ENCODE assay signal across 8 cellular contexts in genomic region chr9:91775011-91775707, GRCh38.
DNase-seq lines count a peak whose midpoint lies in the region; ATAC-seq, FAIRE-seq and TF ChIP-seq lines count a peak whose summit lies in the region.

No MANE protein-coding gene starts in this region.

- in situ Hi-C loops in T47D (cut with HindIII; ENCODE audit: low pct_unique_long_range_greater_than_20kb, low sequenced_read_pairs), result no loop called here

- POLR2A ChIA-PET in A673 (lab: Charles Lee; ENCODE audit: low non-redundant PET), result no interaction called here

- BruUV-seq in A673 (replicated peaks; lab: Mats Ljungman, UMichigan), result no TSS peak

- intact Hi-C loops in A673 (cut with micrococcal nuclease; ENCODE audit: unreplicated experiment), result loop anchor here (1.0 kb wide), 2 partner anchors 173 to 203 kb away; no protein-coding TSS in a partner anchor

- H3K27ac ChIP-seq in A673 (ENCODE audit: low read depth, low read length, poor library complexity, severe bottlenecking), result no peak overlapping the region
- H3K27ac ChIP-seq in VCaP, result no peak overlapping the region

- CTCF ChIA-PET in A673 (lab: Charles Lee), result no interaction called here

- H3K9me3 ChIP-seq in A673 (ENCODE audit: low read depth, low read length, poor library complexity, severe bottlenecking), result no peaks in the 10 kb centered on the region

- peak; percentile 93 for FAIRE-seq in GM18507 (lab: Jason Lieb, UNC)

- H3K4me1 ChIP-seq in A673 (ENCODE audit: insufficient read depth, low read length, poor library complexity, severe bottlenecking), result peaks cover 10% of the 10 kb centered on the region

- H3K36me3 ChIP-seq in A673 (ENCODE audit: insufficient read depth, low read length, poor library complexity, severe bottlenecking) (no peaks in the 10 kb centered on the region), kidney epithelial cell (ENCODE audit: control insufficient read depth, insufficient read depth, low read length) (no peaks in the 10 kb centered on the region)

- TF ChIP-seq CTCF in A673 (conservative IDR thresholded peaks at IDR 0.05; ENCODE audit: low read depth, low read length) (peak; percentile 92), VCaP (conservative IDR thresholded peaks at IDR 0.05) (peak; percentile 90), kidney epithelial cell (IDR thresholded peaks at IDR 0.05; ENCODE audit: insufficient read depth, low read length, poor library complexity, severe bottlenecking) (peak; percentile 88)

- DNase-seq in A673 (ENCODE audit: low spot score), result peak; percentile 77
- peak; percentile 55 for DNase-seq in GM18507 (ENCODE audit: extremely low spot score, insufficient read length, low read depth)
- DNase-seq in NCI-H1105 treated with DMSO at 0.1 percent for 48 hours (lab: John Stamatoyannopoulos, UW), result peak; percentile 61
- peak; percentile 41 to 70 for DNase-seq in T47D (ENCODE audit: low read depth in 1 of 2, low spot score in 1 of 2)
- DNase-seq in kidney epithelial cell (ENCODE audit: low read depth), result no peak
- DNase-seq in stimulated activated CD4-positive, alpha-beta T cell treated with anti-CD3 and anti-CD28 coated beads, Interleukin-4, amount 100 ng/mL, for 48 hours (ENCODE audit: low read depth in 2 of 2), result peak; percentile 43 to 68

- H3K4me3 ChIP-seq in A673 (ENCODE audit: low read depth, low read length, poor library complexity, severe bottlenecking) (no peak overlapping the region), kidney epithelial cell (ENCODE audit: low read depth, low read length) (no peak overlapping the region)

- H3K27me3 ChIP-seq in A673 (replicated peaks; ENCODE audit: insufficient read depth, low read depth, low read length, poor library complexity) (no peaks in the 10 kb centered on the region), kidney epithelial cell (ENCODE audit: control insufficient read depth, insufficient read depth, low read length) (no peaks in the 10 kb centered on the region)

- ATAC-seq in HG02870 (IDR thresholded peaks at IDR 0.05; ENCODE audit: unreplicated experiment), result no peak
